In genomic region chr1:156486421-156487344, GRCh38 we compare ENCODE assay signal across 11 cellular contexts. TPM values are rescaled to one million over a fixed set of nuclear protein-coding genes. Genes with fewer than 3 reads are reported as not detected.
DNase-seq lines count a peak whose midpoint lies in the region; ATAC-seq and TF ChIP-seq lines count a peak whose summit lies in the region.
"Had no signal": no experiment of that assay in that cellular context is flagged by ENCODE, and none has a peak within 500 bp of the region (broad histone marks: within the 10 kb centered on the region; RNA-seq: fewer than 3 reads in every experiment).

No MANE protein-coding gene starts in this region.

- no peak for TF ChIP-seq CTCF in GM12864 (IDR thresholded peaks at IDR 0.05; ENCODE audit: low read depth, low read length, missing control alignments)
- no peak for TF ChIP-seq CTCF in natural killer cell (IDR thresholded peaks at IDR 0.05)

- peaks cover 98 to 100% (median 100%) of the 10 kb centered on the region in 10 experiments for H3K4me1 ChIP-seq in BLaER1 treated with 17β-estradiol and CSF1 and Interleukin-3, amounts not matched to agents 10 nM and 100 nM
- peaks cover 31% of the 10 kb centered on the region for H3K4me1 ChIP-seq in GM23248 (ENCODE audit: insufficient read depth)

- H3K36me3 Mint-ChIP-seq in natural killer cell: peaks cover 5% of the 10 kb centered on the region

- H3K36me3 ChIP-seq in BLaER1 treated with 17β-estradiol and CSF1 and Interleukin-3, amounts not matched to agents 10 nM and 100 nM: peaks cover 62 to 82% (median 72%) of the 10 kb centered on the region in 11 experiments
- H3K36me3 ChIP-seq in GM23248 (ENCODE audit: low read depth): peaks cover 9% of the 10 kb centered on the region; the same call in 1 of the 2 replicates

- H3K9me2 ChIP-seq in GM23248 (ENCODE audit: insufficient read depth): no peaks in the 10 kb centered on the region

- no peak overlapping the region for H2AFZ ChIP-seq in GM23248

- no peaks in the 10 kb centered on the region for H3K9me3 ChIP-seq in BLaER1 treated with 17β-estradiol and CSF1 and Interleukin-3, amounts not matched to agents 10 nM and 100 nM (replicated peaks in 1 of 11)
- no peaks in the 10 kb centered on the region for H3K9me3 ChIP-seq in GM23248 (ENCODE audit: low read depth)
- H3K9me3 ChIP-seq: upper lobe of left lung had no signal

- intact Hi-C loops in natural killer cell (cut with micrococcal nuclease): no loop called here

- peaks cover 83 to 100% (median 94%) of the 10 kb centered on the region in 11 experiments for H4K20me1 ChIP-seq in BLaER1 treated with 17β-estradiol and CSF1 and Interleukin-3, amounts not matched to agents 10 nM and 100 nM
- peaks cover 27% of the 10 kb centered on the region; the same call in 1 of the 2 replicates for H4K20me1 ChIP-seq in GM23248 (ENCODE audit: insufficient read depth)

- H3K4me1 Mint-ChIP-seq in natural killer cell: peaks cover 74 to 96% of the 10 kb centered on the region in 2 donors

- DNase-seq in GM12864 (ENCODE audit: low read depth): no peak
- no peak for DNase-seq in natural killer cell
- DNase-seq in GM23248: no peak
- DNase-seq in SW 1271 (lab: John Stamatoyannopoulos, UW): no peak
- no peak for DNase-seq in NCI-H128 (lab: John Stamatoyannopoulos, UW; ENCODE audit: unreplicated experiment)
- DNase-seq: dermis blood vessel endothelial cell, IMR-90, upper lobe of left lung had no signal

- H3K9me3 Mint-ChIP-seq in natural killer cell: no peaks in the 10 kb centered on the region

- peak overlapping the region; percentile 89 to 97 for H3K27ac Mint-ChIP-seq in natural killer cell

- peak overlapping the region; percentile 87 for H3K4me3 Mint-ChIP-seq in natural killer cell

- H3K27me3 Mint-ChIP-seq in natural killer cell (ENCODE audit: low read depth in 2 of 2): no peaks in the 10 kb centered on the region

- H3K27ac ChIP-seq in BLaER1 treated with 17β-estradiol and CSF1 and Interleukin-3, amounts not matched to agents 10 nM and 100 nM: peak overlapping the region in 9 of 11 experiments; percentile 61 to 100 (median 98); a peak in 10 of 22 replicates
- H3K27ac ChIP-seq in angular gyrus (ENCODE audit: low read depth, low read length) (peak overlapping the region; percentile 68), GM23248 (no peak overlapping the region)

- peak overlapping the region in 10 of 11 experiments; percentile 35 to 99 (median 96); a peak in 17 of 22 replicates for H3K9ac ChIP-seq in BLaER1 treated with 17β-estradiol and CSF1 and Interleukin-3, amounts not matched to agents 10 nM and 100 nM
- H3K9ac ChIP-seq in GM23248: no peak overlapping the region

- H3K4me3 ChIP-seq in BLaER1 treated with 17β-estradiol and CSF1 and Interleukin-3, amounts not matched to agents 10 nM and 100 nM: no peak overlapping the region; a peak in 1 of 20 replicates
- H3K4me3 ChIP-seq in GM12864 (ENCODE audit: low read depth, low read length) (peak overlapping the region; percentile 45; the same call in 1 of the 2 replicates), GM23248 (no peak overlapping the region)
- H3K4me3 ChIP-seq: upper lobe of left lung had no signal

- peaks cover 100% of the 10 kb centered on the region for H3K79me2 ChIP-seq in GM23248 (ENCODE audit: insufficient read depth)

- no peaks in the 10 kb centered on the region for H3K27me3 ChIP-seq in BLaER1 treated with 17β-estradiol and CSF1 and Interleukin-3, amounts not matched to agents 10 nM and 100 nM
- H3K27me3 ChIP-seq in GM23248 (replicated peaks; ENCODE audit: insufficient read depth): no peaks in the 10 kb centered on the region
- H3K27me3 ChIP-seq: upper lobe of left lung had no signal

- no peak for ATAC-seq in natural killer cell
- ATAC-seq in GM21717 (IDR thresholded peaks at IDR 0.05; ENCODE audit: unreplicated experiment): no peak

- H3K4me2 ChIP-seq in BLaER1 treated with 17β-estradiol and CSF1 and Interleukin-3, amounts not matched to agents 10 nM and 100 nM: peak overlapping the region; percentile 92 to 100 (median 98)
- no peak overlapping the region for H3K4me2 ChIP-seq in GM23248 (ENCODE audit: unreplicated experiment)

- 0 out of 2 replicates have a peak, but pooled peaks cover 4% of the 10 kb centered on the region for H3F3A ChIP-seq in GM23248 (ENCODE audit: insufficient read depth)

- WGBS in GM23248 (ENCODE audit: low coverage in 1 of 2, low lambda C conversion rate in 2 of 2, missing lambda C conversion rate in 2 of 2), 2 experiments: 78 to 83% methylated on average over 5 to 7 of the region's 7 CpGs

- in situ Hi-C loops in GM23248 (cut with MboI): no loop called here

RNA-seq across cellular contexts. Expression of gene MEF2D, which starts 13.9 kb away (rescaled TPM):
- 100 to 1,000 TPM; 232 to 298 (median 284) TPM for total RNA-seq in natural killer cell
- 22.3 and 23.6 TPM in 2 replicates for total RNA-seq in GM23248 (2014; rRNA removed; shearing (Covaris generic))
- polyA plus RNA-seq in GM23248 (2016; fragmentation: Nextera tagmentation; extraction: Ambion mirVana): 32.1 and 34.1 TPM in 2 replicates
